9 cellular contexts compared by ENCODE assay signal in the genomic region with DNA sequence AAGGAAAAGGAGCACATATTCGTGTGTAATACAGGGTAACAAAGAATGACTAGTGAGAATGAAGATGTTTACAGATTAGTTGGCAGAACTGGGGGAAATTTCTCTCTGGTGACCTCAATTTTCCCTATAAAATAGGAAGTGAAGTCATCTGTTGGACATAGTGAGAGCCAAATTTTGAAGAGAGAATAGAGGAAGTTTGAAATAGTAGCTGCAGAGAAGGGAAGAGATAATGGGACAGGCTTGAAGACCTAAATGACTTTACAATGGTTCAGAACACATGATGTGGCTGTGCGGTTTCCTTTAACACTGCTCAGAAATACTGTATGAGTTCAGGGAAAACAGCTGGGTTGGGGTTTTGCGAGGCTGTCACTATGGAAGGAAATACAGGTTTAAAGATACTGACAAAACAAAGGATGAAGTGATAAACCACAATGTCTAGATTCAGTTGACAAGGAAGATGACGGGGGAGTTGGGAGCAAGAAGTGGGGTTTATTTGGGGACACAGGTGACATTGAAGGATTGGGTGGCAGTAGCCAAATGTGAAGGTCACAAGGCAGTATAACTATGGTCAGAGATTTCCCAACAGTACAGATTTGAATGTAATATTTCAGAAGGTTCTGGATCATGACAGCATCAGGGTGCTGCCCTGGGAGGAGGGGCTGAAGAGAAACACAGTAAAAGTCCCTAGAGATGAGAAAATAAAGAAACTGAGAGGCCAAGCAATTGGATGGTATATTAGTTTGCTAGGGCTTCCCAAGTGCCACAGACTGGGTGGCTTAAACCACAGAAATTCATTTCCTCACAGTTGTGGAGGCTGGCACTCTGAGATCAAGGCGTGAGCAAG.
DNase-seq lines count a peak whose midpoint lies in the region; ATAC-seq lines count a peak whose summit lies in the region.
"Had no signal": no experiment of that assay in that cellular context is flagged by ENCODE, and none has a peak within 500 bp of the region (broad histone marks: within the 10 kb centered on the region; RNA-seq: fewer than 3 reads in every experiment).

No MANE protein-coding gene starts in this region.

- no peaks in the 10 kb centered on the region for H3K27me3 ChIP-seq in skeletal muscle tissue (ENCODE audit: control insufficient read depth in 3 of 3, insufficient read depth in 3 of 3, low read length in 3 of 3)

- no peaks in the 10 kb centered on the region for H3K36me3 Mint-ChIP-seq in dendritic cell treated with granulocyte-macrophage colony-stimulating factor and Interleukin-4, amounts not matched to agents 40 ng/mL and 50 ng/mL, for 4 days (ENCODE audit: low read depth)

- H3K4me3 Mint-ChIP-seq in dendritic cell treated with granulocyte-macrophage colony-stimulating factor and Interleukin-4, amounts not matched to agents 40 ng/mL and 50 ng/mL, for 4 days: peak overlapping the region; percentile 0

- peak overlapping the region; percentile 91 for H3K27ac Mint-ChIP-seq in dendritic cell treated with granulocyte-macrophage colony-stimulating factor and Interleukin-4, amounts not matched to agents 40 ng/mL and 50 ng/mL, for 4 days

- peak; percentile 39 for DNase-seq in NK-92 treated with Interleukin-12 subunit alpha and Interleukin-12 subunit beta, amount 100 ng/mL, for 24 hours (lab: John Stamatoyannopoulos, UW)
- DNase-seq in NK-92 (lab: John Stamatoyannopoulos, UW; ENCODE audit: unreplicated experiment) (no peak), NCI-H146 treated with DMSO at 0.1 percent for 48 hours (lab: John Stamatoyannopoulos, UW; ENCODE audit: unreplicated experiment) (no peak), NCI-H748 (lab: John Stamatoyannopoulos, UW; ENCODE audit: unreplicated experiment) (no peak)
- peak in 3 of 4 experiments; percentile 5 to 14 (median 9) for DNase-seq in activated CD4-positive, CD25-positive, alpha-beta regulatory T cell (lab: John Stamatoyannopoulos, UW)

- ATAC-seq in HG03378 (IDR thresholded peaks at IDR 0.05; ENCODE audit: unreplicated experiment): peak; percentile 89

- H3K9me3 Mint-ChIP-seq in dendritic cell treated with granulocyte-macrophage colony-stimulating factor and Interleukin-4, amounts not matched to agents 40 ng/mL and 50 ng/mL, for 4 days: no peaks in the 10 kb centered on the region

- intact Hi-C loops in dendritic cell treated with granulocyte-macrophage colony-stimulating factor and Interleukin-4, amounts not matched to agents 40 ng/mL and 50 ng/mL, for 4 days (cut with micrococcal nuclease): loop anchor here (1.0 kb wide), 2 partner anchors 59 to 83 kb away; a partner anchor contains a TSS

- peak overlapping the region; percentile 52 for H3K27ac ChIP-seq in skeletal muscle tissue (ENCODE audit: low read depth, low read length)
- H3K27ac ChIP-seq: 22Rv1 had no signal

- no peak overlapping the region for H3K9ac ChIP-seq in skeletal muscle tissue (ENCODE audit: low read depth in 1 of 3, low read length in 3 of 3)

- H3K4me3 ChIP-seq in skeletal muscle tissue (ENCODE audit: low read length in 3 of 3): no peak overlapping the region

- H3K36me3 ChIP-seq in skeletal muscle tissue (ENCODE audit: control insufficient read depth in 3 of 3, insufficient read depth in 3 of 3, low read length in 3 of 3): no peaks in the 10 kb centered on the region

- peaks cover 29% of the 10 kb centered on the region for H3K4me1 Mint-ChIP-seq in dendritic cell treated with granulocyte-macrophage colony-stimulating factor and Interleukin-4, amounts not matched to agents 40 ng/mL and 50 ng/mL, for 4 days (ENCODE audit: low read depth)

- H3K9me3 ChIP-seq in skeletal muscle tissue (ENCODE audit: control insufficient read depth in 3 of 3, low read length in 3 of 3): no peaks in the 10 kb centered on the region

- H3K27me3 Mint-ChIP-seq in dendritic cell treated with granulocyte-macrophage colony-stimulating factor and Interleukin-4, amounts not matched to agents 40 ng/mL and 50 ng/mL, for 4 days: no peaks in the 10 kb centered on the region

- peaks cover 0 to 5% (median 0%) of the 10 kb centered on the region in 3 donors for H3K4me1 ChIP-seq in skeletal muscle tissue (ENCODE audit: control insufficient read depth in 3 of 3, insufficient read depth in 3 of 3, low read length in 3 of 3)

Comparison
In these comparisons a context has a peak if more than half of its experiments do, and no peak if none do; other contexts are left out.
1. DNase-seq: peak in NK-92 treated with Interleukin-12 subunit alpha and Interleukin-12 subunit beta, amount 100 ng/mL, for 24 hours (single experiment) and activated CD4-positive, CD25-positive, alpha-beta regulatory T cell (3 of 4); none in NK-92 (single experiment), NCI-H146 treated with DMSO at 0.1 percent for 48 hours (single experiment) and NCI-H748 (single experiment).